In the genomic region with DNA sequence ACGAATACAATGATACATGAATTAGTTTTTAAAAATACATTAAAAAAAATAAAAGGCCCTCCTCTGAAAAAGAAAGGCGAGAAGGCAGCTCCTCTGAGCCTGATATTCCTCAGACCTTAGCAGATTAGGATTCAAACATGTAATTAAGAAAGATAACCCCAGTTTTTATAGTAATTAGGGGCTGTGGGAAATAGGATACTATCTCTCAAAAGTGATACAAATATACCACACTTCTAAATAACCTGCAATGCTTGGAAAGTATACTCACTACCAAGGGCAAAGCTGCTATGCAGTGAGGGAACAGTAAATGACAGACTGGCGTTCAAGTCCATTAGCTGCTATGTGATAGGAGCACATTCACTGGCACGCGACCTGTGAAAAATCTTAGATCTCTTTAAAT, we compare ENCODE assay signal across 22 cellular contexts.
"Had no signal": no experiment of that assay in that cellular context is flagged by ENCODE, and none has a peak within 500 bp of the region (broad histone marks: within the 10 kb centered on the region; RNA-seq: fewer than 3 reads in every experiment).

No MANE protein-coding gene starts in this region.

- H3K27ac ChIP-seq: left lung, lower lobe of right lung, pancreas, prostate gland, spleen, suprapubic skin, thoracic aorta, tibial artery, upper lobe of right lung had no signal

- H3K9me3 ChIP-seq: left lung, lower lobe of right lung, pancreas, prostate gland, spleen, suprapubic skin, thoracic aorta, tibial artery, upper lobe of right lung had no signal

- H3K4me1 ChIP-seq: suprapubic skin had no signal

- H3K36me3 ChIP-seq: left lung, lower lobe of right lung, pancreas, prostate gland, spleen, suprapubic skin, thoracic aorta, tibial artery, upper lobe of right lung had no signal

- H3K4me3 ChIP-seq: left lung, lower lobe of right lung, pancreas, prostate gland, spleen, suprapubic skin, thoracic aorta, tibial artery, upper lobe of right lung had no signal

- DNase-seq: hippocampal formation; left colon; left lung; lower lobe of right lung; mammary epithelial cell; mesenchymal stem cell; naive thymus-derived CD8-positive, alpha-beta T cell; nucleus accumbens; pancreas; posterior cingulate gyrus; retina; right cardiac atrium; small intestine; spleen; stimulated activated CD4-positive, alpha-beta T cell treated with anti-CD3 and anti-CD28 coated beads, Interleukin-4, amount 100 ng/mL, for 24 hours; stimulated activated naive CD4-positive, alpha-beta T cell; tibial artery; trophoblast cell; upper lobe of right lung had no signal

- H3K27me3 ChIP-seq: left lung, pancreas, spleen, suprapubic skin, tibial artery, upper lobe of right lung had no signal
